16 cellular contexts compared by ENCODE assay signal in genomic region chr13:91302070-91302469, GRCh38. TPM values are rescaled to one million over a fixed set of nuclear protein-coding genes. Genes with fewer than 3 reads are reported as not detected.
DNase-seq lines count a peak whose midpoint lies in the region; ATAC-seq, FAIRE-seq and TF ChIP-seq lines count a peak whose summit lies in the region.
"Had no signal": no experiment of that assay in that cellular context is flagged by ENCODE, and none has a peak within 500 bp of the region (broad histone marks: within the 10 kb centered on the region; RNA-seq: fewer than 3 reads in every experiment).

No MANE protein-coding gene starts in this region.

- POLR2A ChIA-PET in PC-9 (lab: Charles Lee; ENCODE audit: unreplicated experiment), result no interaction called here

- no peaks in the 10 kb centered on the region for H3F3A ChIP-seq in PC-9 (ENCODE audit: insufficient read depth, low read depth)

- CTCF ChIA-PET in PC-9 (lab: Charles Lee), result no interaction called here

- ATAC-seq in GM19372 (IDR thresholded peaks at IDR 0.05; ENCODE audit: low read depth, unreplicated experiment) (peak; percentile 91), HG02763 (IDR thresholded peaks at IDR 0.05; ENCODE audit: unreplicated experiment) (peak; percentile 89), HG03439 (IDR thresholded peaks at IDR 0.05; ENCODE audit: unreplicated experiment) (peak; percentile 82)
- ATAC-seq: natural killer cell treated with Interleukin-12 subunit alpha and Interleukin-12 subunit beta and Interleukin-15 and Interleukin-18, amount 100 ng/mL, for 72 hours had no signal

- no peaks in the 10 kb centered on the region for H3K36me3 ChIP-seq in PC-9 (ENCODE audit: low read depth)
- H3K36me3 ChIP-seq: SJSA1 had no signal

- H3K4me3 ChIP-seq in PC-9, result no peak overlapping the region
- H3K4me3 ChIP-seq: SJSA1 had no signal

- H3K9me3 ChIP-seq in PC-9 (ENCODE audit: insufficient read depth, low read depth), result no peaks in the 10 kb centered on the region
- H3K9me3 ChIP-seq: SJSA1 had no signal

- no peak overlapping the region for H3K4me2 ChIP-seq in PC-9

- DNase-seq in GM12891 (ENCODE audit: insufficient read length, low spot score) (no peak), HuH-7 (ENCODE audit: low spot score) (no peak), GM19238 (ENCODE audit: insufficient read length, low spot score) (no peak), PC-9 (no peak)
- no peak for DNase-seq in activated naive CD4-positive, alpha-beta T cell (lab: John Stamatoyannopoulos, UW)
- DNase-seq: cerebellar nuclear complex, DND-41, NCI-H446, small intestine had no signal

- FAIRE-seq in GM12891 (lab: Jason Lieb, UNC), result peak; percentile 5
- FAIRE-seq: H1, islet of Langerhans, small intestine had no signal

- no peaks in the 10 kb centered on the region for H4K20me1 ChIP-seq in PC-9 (ENCODE audit: insufficient read depth)

- no peaks in the 10 kb centered on the region for H3K27me3 ChIP-seq in PC-9 (ENCODE audit: insufficient read depth, low read depth)
- H3K27me3 ChIP-seq: SJSA1 had no signal

- H2AFZ ChIP-seq in PC-9, result no peak overlapping the region

- BruUV-seq in PC-9 (replicated peaks; lab: Mats Ljungman, UMichigan), result no TSS peak

- no peaks in the 10 kb centered on the region for H3K79me2 ChIP-seq in PC-9 (ENCODE audit: low read depth)

- no peak for TF ChIP-seq POLR2A in GM12891 (IDR thresholded peaks at IDR 0.05; ENCODE audit: low read depth, low read length)

- no peak for TF ChIP-seq CTCF in PC-9 (conservative IDR thresholded peaks at IDR 0.05)

- H3K4me1 ChIP-seq in PC-9 (replicated peaks; ENCODE audit: insufficient read depth), result no peaks in the 10 kb centered on the region
- H3K4me1 ChIP-seq: SJSA1 had no signal

- no peak overlapping the region for H3K27ac ChIP-seq in PC-9
- H3K27ac ChIP-seq: SJSA1 had no signal

- no peaks in the 10 kb centered on the region for H3K9me2 ChIP-seq in PC-9 (ENCODE audit: insufficient read depth)

- intact Hi-C loops in PC-9 (cut with micrococcal nuclease; ENCODE audit: unreplicated experiment), result no loop called here

TF ChIP-seq in GM12891, 5 proteins besides CTCF, POLR2A, EP300 and RAD21:
- TF ChIP-seq POU2F2 (IDR thresholded peaks at IDR 0.05; ENCODE audit: low read depth, low read length) (no peak), SPI1 (IDR thresholded peaks at IDR 0.05; ENCODE audit: low read depth, low read length) (peak; percentile 87)
TF ChIP-seq in GM12891: peak in this region for 1.

RNA-seq across cellular contexts. Expression of gene MIR17HG, which starts 45.4 kb away (rescaled TPM):
- 2.8 TPM for polyA plus RNA-seq in GM12891 (2012; ENCODE audit: low read depth, missing spikeins)
- 6.5 and 6.9 TPM in 2 replicates for total RNA-seq in PC-9 (2021)
